Comparison of ENCODE assay signal across 30 cellular contexts in genomic region chr12:22248079-22248478, GRCh38.
"Had no signal": no experiment of that assay in that cellular context is flagged by ENCODE, and none has a peak within 500 bp of the region (broad histone marks: within the 10 kb centered on the region; RNA-seq: fewer than 3 reads in every experiment).

No MANE protein-coding gene starts in this region.

- H3K9me3 ChIP-seq: colonic mucosa, gastroesophageal sphincter, heart left ventricle, ovary, psoas muscle, suprapubic skin, transverse colon had no signal

- H3K27me3 Mint-ChIP-seq: central memory CD8-positive, alpha-beta T cell; stimulated activated naive CD8-positive, alpha-beta T cell treated with anti-CD3 and anti-CD28 coated beads, Interleukin-15, amount 100 ng/mL, for 72 hours had no signal

- H3K36me3 ChIP-seq: colonic mucosa, gastroesophageal sphincter, heart left ventricle, ovary, suprapubic skin, transverse colon had no signal

- H3K27me3 ChIP-seq: colonic mucosa, foreskin keratinocyte, gastroesophageal sphincter, heart left ventricle, suprapubic skin, transverse colon had no signal

- H3K4me1 Mint-ChIP-seq: central memory CD8-positive, alpha-beta T cell; stimulated activated naive CD8-positive, alpha-beta T cell treated with anti-CD3 and anti-CD28 coated beads, Interleukin-15, amount 100 ng/mL, for 72 hours had no signal

- DNase-seq: colonic mucosa; effector CD8-positive, alpha-beta T cell; endodermal cell; foreskin keratinocyte; heart left ventricle; hippocampal formation; left cardiac atrium; mesenchymal stem cell; midbrain; naive thymus-derived CD4-positive, alpha-beta T cell; nephron progenitor cell; occipital lobe; ovary; posterior cingulate gyrus; psoas muscle; stimulated activated CD4-positive, alpha-beta T cell treated with anti-CD3 and anti-CD28 coated beads, Interleukin-12 subunit alpha, Interleukin-12 subunit beta, amount 100 ng/mL, for 4 hours; stimulated activated CD4-positive, alpha-beta T cell treated with anti-CD3 and anti-CD28 coated beads, Interleukin-1b, Interleukin-23, amount 100 ng/mL, for 48 hours; stimulated activated CD4-positive, alpha-beta T cell treated with anti-CD3 and anti-CD28 coated beads, Interleukin-4, amount 100 ng/mL, for 1 hour; stimulated activated CD8-positive, alpha-beta memory T cell treated with anti-CD3 and anti-CD28 coated beads, Interleukin-4, amount 100 ng/mL, for 48 hours; stimulated activated naive CD4-positive, alpha-beta T cell; stimulated activated naive CD8-positive, alpha-beta T cell treated with anti-CD3 and anti-CD28 coated beads, Interleukin-15, amount 100 ng/mL, for 72 hours; transverse colon had no signal

- H3K27ac ChIP-seq: colonic mucosa, epithelial cell of prostate, foreskin keratinocyte, gastroesophageal sphincter, ovary, psoas muscle, suprapubic skin, transverse colon had no signal

- H3K36me3 Mint-ChIP-seq: naive thymus-derived CD4-positive, alpha-beta T cell had no signal

- H3K27ac Mint-ChIP-seq: dendritic cell treated with granulocyte-macrophage colony-stimulating factor and Interleukin-4, amounts not matched to agents 40 ng/mL and 50 ng/mL, for 4 days; endodermal cell; naive thymus-derived CD4-positive, alpha-beta T cell; nephron progenitor cell; stimulated activated naive CD8-positive, alpha-beta T cell treated with anti-CD3 and anti-CD28 coated beads, Interleukin-15, amount 100 ng/mL, for 72 hours had no signal

- H3K9me3 Mint-ChIP-seq: central memory CD8-positive, alpha-beta T cell; dendritic cell treated with granulocyte-macrophage colony-stimulating factor and Interleukin-4, amounts not matched to agents 40 ng/mL and 50 ng/mL, for 4 days; endodermal cell; naive thymus-derived CD4-positive, alpha-beta T cell; nephron progenitor cell; stimulated activated naive CD8-positive, alpha-beta T cell treated with anti-CD3 and anti-CD28 coated beads, Interleukin-15, amount 100 ng/mL, for 72 hours had no signal

- H3K4me3 Mint-ChIP-seq: central memory CD8-positive, alpha-beta T cell; dendritic cell treated with granulocyte-macrophage colony-stimulating factor and Interleukin-4, amounts not matched to agents 40 ng/mL and 50 ng/mL, for 4 days; endodermal cell; naive thymus-derived CD4-positive, alpha-beta T cell; nephron progenitor cell; stimulated activated naive CD8-positive, alpha-beta T cell treated with anti-CD3 and anti-CD28 coated beads, Interleukin-15, amount 100 ng/mL, for 72 hours had no signal

- H3K4me1 ChIP-seq: colonic mucosa, foreskin keratinocyte, heart left ventricle, psoas muscle, suprapubic skin, transverse colon had no signal

- H3K4me3 ChIP-seq: colonic mucosa, gastroesophageal sphincter, heart left ventricle, ovary, psoas muscle, smooth muscle cell, suprapubic skin, transverse colon had no signal

- ATAC-seq: esophagus mucosa; foreskin keratinocyte; gastroesophageal sphincter; naive thymus-derived CD4-positive, alpha-beta T cell; psoas muscle; sciatic nerve; stimulated activated naive CD8-positive, alpha-beta T cell treated with anti-CD3 and anti-CD28 coated beads, Interleukin-15, amount 100 ng/mL, for 72 hours had no signal
